In the genomic region with DNA sequence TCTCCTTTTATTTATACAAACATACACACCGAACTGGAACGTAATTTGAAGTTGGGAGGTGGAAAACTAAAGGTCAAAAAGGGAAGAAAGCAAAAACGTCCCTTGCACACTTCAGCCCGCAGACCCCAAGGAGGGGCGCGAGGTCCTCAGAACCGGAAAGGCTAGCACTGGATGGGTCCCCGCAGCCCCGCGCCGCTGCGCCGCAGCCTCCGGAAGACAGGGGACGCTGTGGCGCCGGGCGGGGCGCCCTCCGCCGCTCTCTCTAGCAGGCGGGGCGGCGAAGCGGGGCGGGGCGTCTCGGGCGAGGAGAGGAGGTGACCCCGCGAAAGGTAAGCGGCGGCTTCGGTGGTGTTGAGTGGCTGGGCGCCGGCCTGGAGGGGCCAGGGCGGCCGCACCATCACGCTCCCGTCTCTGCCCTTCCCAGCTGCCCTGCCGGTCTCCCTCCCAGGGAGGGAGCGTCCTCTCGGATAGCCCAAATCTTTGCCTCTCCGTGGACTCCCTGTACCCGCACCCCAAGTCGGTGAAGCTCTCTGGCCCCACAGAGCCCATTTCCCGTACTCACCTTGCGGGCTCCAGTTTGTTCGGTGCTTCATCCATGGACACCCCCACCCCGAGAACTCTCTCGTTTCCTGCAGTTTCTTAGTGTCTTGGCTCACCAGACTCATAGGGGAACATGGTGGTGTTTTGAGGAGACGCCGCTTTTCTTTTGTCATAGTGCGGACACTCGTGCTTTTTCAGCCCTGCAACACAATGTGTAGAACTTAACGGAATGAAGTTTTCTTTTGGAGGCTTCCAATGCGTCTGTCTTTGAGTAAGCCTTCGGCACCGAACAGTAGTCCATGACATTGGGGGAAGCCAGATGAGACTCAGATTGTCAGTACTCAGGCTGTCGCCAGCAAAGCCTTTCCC, we compare ENCODE assay signal across 1 cellular context.
TF ChIP-seq lines count a peak whose summit lies in the region.

A gene with protein sequence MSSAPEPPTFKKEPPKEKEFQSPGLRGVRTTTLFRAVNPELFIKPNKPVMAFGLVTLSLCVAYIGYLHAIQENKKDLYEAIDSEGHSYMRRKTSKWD (plus strand): TSS at position 285 of the 909 bp plus-strand sequence. CDS start 14,444 bp downstream, outside the sequence.

TF ChIP-seq in K562, 482 proteins besides CTCF, POLR2A, EP300 and RAD21 (continued from another document and continues in another):
- TF ChIP-seq SRSF7 (optimal IDR thresholded peaks at IDR 0.05; ENCODE audit: low read depth, low read length) = no peak
- TF ChIP-seq ZFP30 (CRISPR knock-in tag; IDR thresholded peaks at IDR 0.05; ENCODE audit: borderline replicate concordance) = no peak
- peak; percentile 68 for TF ChIP-seq MYC (IDR thresholded peaks at IDR 0.05; ENCODE audit: low read depth, low read length)
- no peak for TF ChIP-seq MYC (CRISPR knock-in tag; IDR thresholded peaks at IDR 0.05; ENCODE audit: borderline replicate concordance, low read depth)
- TF ChIP-seq, protein P1, sequence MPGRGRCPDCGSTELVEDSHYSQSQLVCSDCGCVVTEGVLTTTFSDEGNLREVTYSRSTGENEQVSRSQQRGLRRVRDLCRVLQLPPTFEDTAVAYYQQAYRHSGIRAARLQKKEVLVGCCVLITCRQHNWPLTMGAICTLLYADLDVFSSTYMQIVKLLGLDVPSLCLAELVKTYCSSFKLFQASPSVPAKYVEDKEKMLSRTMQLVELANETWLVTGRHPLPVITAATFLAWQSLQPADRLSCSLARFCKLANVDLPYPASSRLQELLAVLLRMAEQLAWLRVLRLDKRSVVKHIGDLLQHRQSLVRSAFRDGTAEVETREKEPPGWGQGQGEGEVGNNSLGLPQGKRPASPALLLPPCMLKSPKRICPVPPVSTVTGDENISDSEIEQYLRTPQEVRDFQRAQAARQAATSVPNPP (IDR thresholded peaks at IDR 0.05; ENCODE audit: borderline replicate concordance, insufficient read depth, insufficient read length) = no peak
- no peak for TF ChIP-seq TSHZ1 (CRISPR knock-in tag; IDR thresholded peaks at IDR 0.05)
- TF ChIP-seq ZNF23 (CRISPR knock-in tag; IDR thresholded peaks at IDR 0.05) = no peak
- TF ChIP-seq GABPB2 (CRISPR knock-in tag; conservative IDR thresholded peaks at IDR 0.05) = no peak; the same call in 1 of the 2 replicates
- peak; percentile 72 for TF ChIP-seq ETS1 (conservative IDR thresholded peaks at IDR 0.05; ENCODE audit: control insufficient read depth, low read depth, low read length)
- TF ChIP-seq KLF10 (CRISPR knock-in tag; IDR thresholded peaks at IDR 0.05) = no peak
- TF ChIP-seq CSDE1 (IDR thresholded peaks at IDR 0.05) = no peak
- TF ChIP-seq NR1H2 (CRISPR knock-in tag; IDR thresholded peaks at IDR 0.05) = no peak
- no peak for TF ChIP-seq XRCC3 (IDR thresholded peaks at IDR 0.05)
- no peak for TF ChIP-seq SMARCB1 (IDR thresholded peaks at IDR 0.05; ENCODE audit: insufficient read length, low read depth)
- no peak for TF ChIP-seq RFX7 (CRISPR knock-in tag; IDR thresholded peaks at IDR 0.05)
- peak; percentile 79 for TF ChIP-seq XRCC5 (IDR thresholded peaks at IDR 0.05; ENCODE audit: low read depth, low read length)
- TF ChIP-seq POLR2AphosphoS5 (IDR thresholded peaks at IDR 0.05; ENCODE audit: control insufficient read depth, insufficient read depth, low read depth, low read length) = peak; percentile 78
- no peak for TF ChIP-seq MXI1 (IDR thresholded peaks at IDR 0.05; ENCODE audit: low read depth, low read length)
- TF ChIP-seq MYNN (IDR thresholded peaks at IDR 0.05) = no peak
- no peak for TF ChIP-seq MYNN (CRISPR knock-in tag; IDR thresholded peaks at IDR 0.05)
- 0 out of 2 replicates have a peak, but pooled peaks have one; percentile 11 for TF ChIP-seq FOXM1 (IDR thresholded peaks at IDR 0.05; ENCODE audit: low read depth)
- no peak for TF ChIP-seq FOXM1 (CRISPR knock-in tag; IDR thresholded peaks at IDR 0.05; ENCODE audit: low read depth)
- TF ChIP-seq MEF2A (IDR thresholded peaks at IDR 0.05; ENCODE audit: control insufficient read depth, low read depth, low read length) = no peak
- TF ChIP-seq PTRF (tag; IDR thresholded peaks at IDR 0.05) = no peak
- 0 out of 2 replicates have a peak, but pooled peaks have one; percentile 16 for TF ChIP-seq CREB3L1 (IDR thresholded peaks at IDR 0.05; ENCODE audit: borderline replicate concordance, low read depth)
- TF ChIP-seq HNRNPK (IDR thresholded peaks at IDR 0.05; ENCODE audit: low read depth, low read length, poor library complexity, severe bottlenecking) = no peak
- no peak for TF ChIP-seq U2AF2 (optimal IDR thresholded peaks at IDR 0.05; ENCODE audit: low read depth, low read length)
- no peak for TF ChIP-seq ZNF197 (CRISPR knock-in tag; IDR thresholded peaks at IDR 0.05; ENCODE audit: low read depth)
- TF ChIP-seq, protein P2, sequence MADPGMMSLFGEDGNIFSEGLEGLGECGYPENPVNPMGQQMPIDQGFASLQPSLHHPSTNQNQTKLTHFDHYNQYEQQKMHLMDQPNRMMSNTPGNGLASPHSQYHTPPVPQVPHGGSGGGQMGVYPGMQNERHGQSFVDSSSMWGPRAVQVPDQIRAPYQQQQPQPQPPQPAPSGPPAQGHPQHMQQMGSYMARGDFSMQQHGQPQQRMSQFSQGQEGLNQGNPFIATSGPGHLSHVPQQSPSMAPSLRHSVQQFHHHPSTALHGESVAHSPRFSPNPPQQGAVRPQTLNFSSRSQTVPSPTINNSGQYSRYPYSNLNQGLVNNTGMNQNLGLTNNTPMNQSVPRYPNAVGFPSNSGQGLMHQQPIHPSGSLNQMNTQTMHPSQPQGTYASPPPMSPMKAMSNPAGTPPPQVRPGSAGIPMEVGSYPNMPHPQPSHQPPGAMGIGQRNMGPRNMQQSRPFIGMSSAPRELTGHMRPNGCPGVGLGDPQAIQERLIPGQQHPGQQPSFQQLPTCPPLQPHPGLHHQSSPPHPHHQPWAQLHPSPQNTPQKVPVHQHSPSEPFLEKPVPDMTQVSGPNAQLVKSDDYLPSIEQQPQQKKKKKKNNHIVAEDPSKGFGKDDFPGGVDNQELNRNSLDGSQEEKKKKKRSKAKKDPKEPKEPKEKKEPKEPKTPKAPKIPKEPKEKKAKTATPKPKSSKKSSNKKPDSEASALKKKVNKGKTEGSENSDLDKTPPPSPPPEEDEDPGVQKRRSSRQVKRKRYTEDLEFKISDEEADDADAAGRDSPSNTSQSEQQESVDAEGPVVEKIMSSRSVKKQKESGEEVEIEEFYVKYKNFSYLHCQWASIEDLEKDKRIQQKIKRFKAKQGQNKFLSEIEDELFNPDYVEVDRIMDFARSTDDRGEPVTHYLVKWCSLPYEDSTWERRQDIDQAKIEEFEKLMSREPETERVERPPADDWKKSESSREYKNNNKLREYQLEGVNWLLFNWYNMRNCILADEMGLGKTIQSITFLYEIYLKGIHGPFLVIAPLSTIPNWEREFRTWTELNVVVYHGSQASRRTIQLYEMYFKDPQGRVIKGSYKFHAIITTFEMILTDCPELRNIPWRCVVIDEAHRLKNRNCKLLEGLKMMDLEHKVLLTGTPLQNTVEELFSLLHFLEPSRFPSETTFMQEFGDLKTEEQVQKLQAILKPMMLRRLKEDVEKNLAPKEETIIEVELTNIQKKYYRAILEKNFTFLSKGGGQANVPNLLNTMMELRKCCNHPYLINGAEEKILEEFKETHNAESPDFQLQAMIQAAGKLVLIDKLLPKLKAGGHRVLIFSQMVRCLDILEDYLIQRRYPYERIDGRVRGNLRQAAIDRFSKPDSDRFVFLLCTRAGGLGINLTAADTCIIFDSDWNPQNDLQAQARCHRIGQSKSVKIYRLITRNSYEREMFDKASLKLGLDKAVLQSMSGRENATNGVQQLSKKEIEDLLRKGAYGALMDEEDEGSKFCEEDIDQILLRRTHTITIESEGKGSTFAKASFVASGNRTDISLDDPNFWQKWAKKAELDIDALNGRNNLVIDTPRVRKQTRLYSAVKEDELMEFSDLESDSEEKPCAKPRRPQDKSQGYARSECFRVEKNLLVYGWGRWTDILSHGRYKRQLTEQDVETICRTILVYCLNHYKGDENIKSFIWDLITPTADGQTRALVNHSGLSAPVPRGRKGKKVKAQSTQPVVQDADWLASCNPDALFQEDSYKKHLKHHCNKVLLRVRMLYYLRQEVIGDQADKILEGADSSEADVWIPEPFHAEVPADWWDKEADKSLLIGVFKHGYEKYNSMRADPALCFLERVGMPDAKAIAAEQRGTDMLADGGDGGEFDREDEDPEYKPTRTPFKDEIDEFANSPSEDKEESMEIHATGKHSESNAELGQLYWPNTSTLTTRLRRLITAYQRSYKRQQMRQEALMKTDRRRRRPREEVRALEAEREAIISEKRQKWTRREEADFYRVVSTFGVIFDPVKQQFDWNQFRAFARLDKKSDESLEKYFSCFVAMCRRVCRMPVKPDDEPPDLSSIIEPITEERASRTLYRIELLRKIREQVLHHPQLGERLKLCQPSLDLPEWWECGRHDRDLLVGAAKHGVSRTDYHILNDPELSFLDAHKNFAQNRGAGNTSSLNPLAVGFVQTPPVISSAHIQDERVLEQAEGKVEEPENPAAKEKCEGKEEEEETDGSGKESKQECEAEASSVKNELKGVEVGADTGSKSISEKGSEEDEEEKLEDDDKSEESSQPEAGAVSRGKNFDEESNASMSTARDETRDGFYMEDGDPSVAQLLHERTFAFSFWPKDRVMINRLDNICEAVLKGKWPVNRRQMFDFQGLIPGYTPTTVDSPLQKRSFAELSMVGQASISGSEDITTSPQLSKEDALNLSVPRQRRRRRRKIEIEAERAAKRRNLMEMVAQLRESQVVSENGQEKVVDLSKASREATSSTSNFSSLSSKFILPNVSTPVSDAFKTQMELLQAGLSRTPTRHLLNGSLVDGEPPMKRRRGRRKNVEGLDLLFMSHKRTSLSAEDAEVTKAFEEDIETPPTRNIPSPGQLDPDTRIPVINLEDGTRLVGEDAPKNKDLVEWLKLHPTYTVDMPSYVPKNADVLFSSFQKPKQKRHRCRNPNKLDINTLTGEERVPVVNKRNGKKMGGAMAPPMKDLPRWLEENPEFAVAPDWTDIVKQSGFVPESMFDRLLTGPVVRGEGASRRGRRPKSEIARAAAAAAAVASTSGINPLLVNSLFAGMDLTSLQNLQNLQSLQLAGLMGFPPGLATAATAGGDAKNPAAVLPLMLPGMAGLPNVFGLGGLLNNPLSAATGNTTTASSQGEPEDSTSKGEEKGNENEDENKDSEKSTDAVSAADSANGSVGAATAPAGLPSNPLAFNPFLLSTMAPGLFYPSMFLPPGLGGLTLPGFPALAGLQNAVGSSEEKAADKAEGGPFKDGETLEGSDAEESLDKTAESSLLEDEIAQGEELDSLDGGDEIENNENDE (IDR thresholded peaks at IDR 0.05; ENCODE audit: low read depth, low read length) = no peak
- TF ChIP-seq ZNF121 (CRISPR knock-in tag; conservative IDR thresholded peaks at IDR 0.05) = no peak
- TF ChIP-seq, protein P3, sequence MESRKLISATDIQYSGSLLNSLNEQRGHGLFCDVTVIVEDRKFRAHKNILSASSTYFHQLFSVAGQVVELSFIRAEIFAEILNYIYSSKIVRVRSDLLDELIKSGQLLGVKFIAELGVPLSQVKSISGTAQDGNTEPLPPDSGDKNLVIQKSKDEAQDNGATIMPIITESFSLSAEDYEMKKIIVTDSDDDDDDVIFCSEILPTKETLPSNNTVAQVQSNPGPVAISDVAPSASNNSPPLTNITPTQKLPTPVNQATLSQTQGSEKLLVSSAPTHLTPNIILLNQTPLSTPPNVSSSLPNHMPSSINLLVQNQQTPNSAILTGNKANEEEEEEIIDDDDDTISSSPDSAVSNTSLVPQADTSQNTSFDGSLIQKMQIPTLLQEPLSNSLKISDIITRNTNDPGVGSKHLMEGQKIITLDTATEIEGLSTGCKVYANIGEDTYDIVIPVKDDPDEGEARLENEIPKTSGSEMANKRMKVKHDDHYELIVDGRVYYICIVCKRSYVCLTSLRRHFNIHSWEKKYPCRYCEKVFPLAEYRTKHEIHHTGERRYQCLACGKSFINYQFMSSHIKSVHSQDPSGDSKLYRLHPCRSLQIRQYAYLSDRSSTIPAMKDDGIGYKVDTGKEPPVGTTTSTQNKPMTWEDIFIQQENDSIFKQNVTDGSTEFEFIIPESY (CRISPR knock-in tag; IDR thresholded peaks at IDR 0.05) = no peak
- no peak for TF ChIP-seq ZNF717 (CRISPR knock-in tag; IDR thresholded peaks at IDR 0.05)
- no peak for TF ChIP-seq NFXL1 (CRISPR knock-in tag; IDR thresholded peaks at IDR 0.05)
- no peak for TF ChIP-seq DACH1 (IDR thresholded peaks at IDR 0.05; ENCODE audit: partially characterized antibody)
